ENCODE assay signal across 8 cellular contexts in genomic region chr7:39566056-39566921, GRCh38. TPM values are rescaled to one million over a fixed set of nuclear protein-coding genes. Genes with fewer than 3 reads are reported as not detected.
A peak's percentile ranks its signal among the peaks of the same experiment; 100 is the strongest.
DNase-seq lines count a peak whose midpoint lies in the region; ATAC-seq and TF ChIP-seq lines count a peak whose summit lies in the region.

YAE1 (plus strand) TSS chr7:39566404; CDS start chr7:39566419, 15 bp downstream.

- peak within 1 kb of the TSS; percentile 58 to 97 (median 85) for H3K4me3 ChIP-seq in dorsolateral prefrontal cortex
- peak within 1 kb of the TSS; percentile 68 to 85 (median 76) for H3K4me3 ChIP-seq in right lobe of liver

- H3K36me3 Mint-ChIP-seq in CD14-positive monocyte, result peaks cover 5 to 12% of the 10 kb centered on the region in 2 donors
- peaks cover 10% of the 10 kb centered on the region for H3K36me3 Mint-ChIP-seq in activated CD4-positive, alpha-beta memory T cell treated with anti-CD3 and anti-CD28 coated beads for 36 hours

- H3K27ac Mint-ChIP-seq in CD14-positive monocyte, result peak within 1 kb of the TSS; percentile 56 to 89 (median 81)
- H3K27ac Mint-ChIP-seq in activated CD4-positive, alpha-beta memory T cell treated with anti-CD3 and anti-CD28 coated beads for 36 hours, result peak within 1 kb of the TSS; percentile 92

- TF ChIP-seq POLR2A in right lobe of liver (IDR thresholded peaks at IDR 0.05), result peak; percentile 77

- H3K36me3 ChIP-seq in right lobe of liver, result peaks cover 0 to 4% (median 0%) of the 10 kb centered on the region in 4 donors

- H3K27me3 ChIP-seq in dorsolateral prefrontal cortex, result no peaks in the 10 kb centered on the region
- H3K27me3 ChIP-seq in right lobe of liver, result no peaks in the 10 kb centered on the region

- POLR2A ChIA-PET in activated CD4-positive, alpha-beta memory T cell treated with anti-CD3 and anti-CD28 coated beads for 36 hours (lab: Charles Lee), result interaction anchor here (0.8 to 1.2 kb wide), 3 partner anchors 9 to 57 kb away, joined by 3 to 10 read pairs (median 5); partner anchors contain the start of gene RALA

- CTCF ChIA-PET in activated CD4-positive, alpha-beta memory T cell treated with anti-CD3 and anti-CD28 coated beads for 36 hours (lab: Charles Lee), result interaction anchor here (0.6 to 1.8 kb wide), 5 partner anchors 13 to 1351 kb away, joined by 3 to 24 read pairs (median 4); no protein-coding TSS in a partner anchor

- peaks cover 4 to 10% (median 6%) of the 10 kb centered on the region in 7 donors for H3K9me3 Mint-ChIP-seq in CD14-positive monocyte
- no peaks in the 10 kb centered on the region for H3K9me3 Mint-ChIP-seq in activated CD4-positive, alpha-beta memory T cell treated with anti-CD3 and anti-CD28 coated beads for 36 hours

- H3K4me1 Mint-ChIP-seq in CD14-positive monocyte, result peaks cover 22% of the 10 kb centered on the region
- peaks cover 17% of the 10 kb centered on the region for H3K4me1 Mint-ChIP-seq in activated CD4-positive, alpha-beta memory T cell treated with anti-CD3 and anti-CD28 coated beads for 36 hours (ENCODE audit: low read depth)

- H3K27me3 Mint-ChIP-seq in CD14-positive monocyte (ENCODE audit: low read depth in 3 of 3), result peaks cover 0 to 2% (median 0%) of the 10 kb centered on the region in 3 donors
- H3K27me3 Mint-ChIP-seq in activated CD4-positive, alpha-beta memory T cell treated with anti-CD3 and anti-CD28 coated beads for 36 hours, result no peaks in the 10 kb centered on the region

- DNase-seq in CD14-positive monocyte (ENCODE audit: low spot score), result peak; percentile 53
- peak; percentile 89 for DNase-seq in NCI-H748 (lab: John Stamatoyannopoulos, UW; ENCODE audit: unreplicated experiment)
- peak; percentile 88 for DNase-seq in activated CD4-positive, alpha-beta memory T cell treated with anti-CD3 and anti-CD28 coated beads for 36 hours
- DNase-seq in dorsolateral prefrontal cortex, result peak; percentile 79 to 93 (median 88)
- DNase-seq in right lobe of liver, result peak; percentile 83 to 86 (median 84)
- peak; percentile 76 to 78 for DNase-seq in stimulated activated CD4-positive, alpha-beta T cell treated with anti-CD3 and anti-CD28 coated beads, Interleukin-4, amount 100 ng/mL, for 4 hours

- H3K4me3 Mint-ChIP-seq in CD14-positive monocyte, result peak within 1 kb of the TSS; percentile 100
- H3K4me3 Mint-ChIP-seq in activated CD4-positive, alpha-beta memory T cell treated with anti-CD3 and anti-CD28 coated beads for 36 hours, result peak within 1 kb of the TSS; percentile 98

- H3K4me1 ChIP-seq in right lobe of liver, result peaks cover 0 to 6% (median 3%) of the 10 kb centered on the region in 4 donors

- intact Hi-C loops in CD14-positive monocyte (cut with micrococcal nuclease), result no loop called here
- intact Hi-C loops in activated CD4-positive, alpha-beta memory T cell treated with anti-CD3 and anti-CD28 coated beads for 36 hours (cut with micrococcal nuclease), result loop anchor here (1.0 to 5.0 kb wide), 5 partner anchors 15 to 566 kb away; partner anchors contain the start of genes CDK13, MPLKIP and RALA
- intact Hi-C loops in dorsolateral prefrontal cortex (cut with DNase I), result loop anchor here (2.0 to 5.0 kb wide), 2 partner anchors 56 to 57 kb away; partner anchors contain the start of gene RALA (in 2 of the 2)
- intact Hi-C loops in right lobe of liver (cut with DNase I), result no loop called here

- H3K9me3 ChIP-seq in right lobe of liver, result no peaks in the 10 kb centered on the region

- no peak for TF ChIP-seq CTCF in CD14-positive monocyte (IDR thresholded peaks at IDR 0.05)
- peak in 21 of 56 donors; percentile 5 to 40 (median 25) for TF ChIP-seq CTCF in dorsolateral prefrontal cortex (IDR thresholded peaks at IDR 0.05 in 54 of 56, conservative IDR thresholded peaks at IDR 0.05 in 2 of 56; ENCODE audit: low read depth in 1 of 56, partially characterized antibody in 56 of 56)
- no peak for TF ChIP-seq CTCF in right lobe of liver (IDR thresholded peaks at IDR 0.05)

- WGBS in right lobe of liver (ENCODE audit: insufficient coverage, low coverage, low lambda C conversion rate, missing lambda C conversion rate), result under 1% methylated on average over 38 of the region's 62 CpGs

- ATAC-seq in GM19395 (IDR thresholded peaks at IDR 0.05; ENCODE audit: unreplicated experiment) (peak; percentile 98), HG03558 (IDR thresholded peaks at IDR 0.05; ENCODE audit: extremely low read depth, unreplicated experiment) (peak; percentile 93), right lobe of liver (peak; percentile 98 to 100 (median 100))

- H3K27ac ChIP-seq in dorsolateral prefrontal cortex (peak within 1 kb of the TSS in 56 of 59 donors; percentile 5 to 89 (median 75)), right lobe of liver (peak within 1 kb of the TSS; percentile 43 to 60 (median 48))

RNA-seq across cellular contexts. Expression of gene YAE1, which starts in this region (rescaled TPM):
- polyA plus RNA-seq in CD14-positive monocyte, result 1 to 10 TPM; 1.1 to 2.7 TPM
- 1 to 10 TPM; 7.3 to 8.8 TPM for total RNA-seq in activated CD4-positive, alpha-beta memory T cell treated with anti-CD3 and anti-CD28 coated beads for 36 hours
- total RNA-seq in dorsolateral prefrontal cortex (10 to 100 TPM; 18.7 to 42.0 (median 30.4) TPM), right lobe of liver (10 to 100 TPM in 1 of 6 experiments, 1 to 10 TPM in 5; 5.4 to 11.2 (median 7.4) TPM)

Comparison
In these comparisons a context has a peak if more than half of its experiments do, and no peak if none do; other contexts are left out.
1. Peak in every context shown above with its lines: DNase-seq, ATAC-seq, H3K4me3 ChIP-seq and H3K27ac ChIP-seq.
2. intact Hi-C loops: an anchor here in activated CD4-positive, alpha-beta memory T cell treated with anti-CD3 and anti-CD28 coated beads for 36 hours (1.0 to 5.0 kb wide) and dorsolateral prefrontal cortex (2.0 to 5.0 kb wide); none called in CD14-positive monocyte and right lobe of liver.